25 cellular contexts compared by ENCODE assay signal in the genomic region with DNA sequence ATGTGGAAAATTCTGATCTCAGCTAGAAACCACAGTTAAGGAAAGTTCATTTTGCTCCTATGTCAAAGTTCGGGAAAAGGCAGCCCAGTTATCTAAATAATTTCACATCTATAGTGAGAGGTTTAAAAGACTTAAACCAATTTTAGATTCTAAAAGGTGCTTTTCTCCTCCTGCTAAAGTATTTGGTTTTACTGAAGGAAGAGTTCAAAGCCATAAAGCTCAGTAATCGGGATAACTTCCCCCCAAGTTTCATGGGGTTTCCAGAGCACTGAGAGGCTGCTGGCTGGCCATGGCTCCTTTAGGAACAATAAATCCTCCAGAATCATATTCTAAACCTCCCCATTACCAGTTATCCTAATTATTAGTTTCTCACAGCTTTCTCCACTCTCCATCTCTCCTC. TPM values are rescaled to one million over a fixed set of nuclear protein-coding genes. Genes with fewer than 3 reads are reported as not detected.
"Had no signal": no experiment of that assay in that cellular context is flagged by ENCODE, and none has a peak within 500 bp of the region (broad histone marks: within the 10 kb centered on the region; RNA-seq: fewer than 3 reads in every experiment).

No MANE protein-coding gene starts in this region.

- H2AFZ ChIP-seq: hepatocyte had no signal

- H3K36me3 ChIP-seq: ovary had no signal

- DNase-seq: effector CD4-positive, alpha-beta T cell; endodermal cell; foreskin melanocyte; head of caudate nucleus; kidney; left colon; left ventricle myocardium superior; mammary epithelial cell; naive thymus-derived CD4-positive, alpha-beta T cell; nucleus accumbens; ovary; right cardiac atrium; stimulated activated CD4-positive, alpha-beta T cell treated with anti-CD3 and anti-CD28 coated beads, Interleukin-2, amount 100 ng/mL, for 48 hours; stimulated activated naive CD4-positive, alpha-beta T cell treated with Interleukin-2 at 50 U/mL for 16 hours; trophoblast cell had no signal

- H3K27ac ChIP-seq: coronary artery, hepatocyte, ovary had no signal

- H3K79me2 ChIP-seq: hepatocyte had no signal

- FAIRE-seq: kidney, urothelium cell line had no signal

- H3K4me3 ChIP-seq: coronary artery, hepatocyte, ovary, smooth muscle cell had no signal

- H3K9me3 Mint-ChIP-seq: endodermal cell had no signal

- H3K4me2 ChIP-seq: hepatocyte, smooth muscle cell had no signal

- H3K27ac Mint-ChIP-seq: endodermal cell; naive thymus-derived CD4-positive, alpha-beta T cell had no signal

- H3K27me3 ChIP-seq: ovary had no signal

- ATAC-seq: left colon; left ventricle myocardium superior; naive thymus-derived CD4-positive, alpha-beta T cell; right cardiac atrium had no signal

- H3K4me3 Mint-ChIP-seq: endodermal cell; naive thymus-derived CD4-positive, alpha-beta T cell; neural crest cell had no signal

- H3K9me3 ChIP-seq: ovary had no signal

RNA-seq across cellular contexts. Expression of a gene that starts 38.2 kb away (rescaled TPM):
- total RNA-seq: dermis microvascular lymphatic vessel endothelial cell; endodermal cell; kidney; left colon; left ventricle myocardium superior; mesenteric fat pad; mononuclear cell; naive thymus-derived CD4-positive, alpha-beta T cell; ovary; right cardiac atrium; smooth muscle cell had no signal
- polyA plus RNA-seq: esophagus; hepatocyte; mammary epithelial cell; naive thymus-derived CD4-positive, alpha-beta T cell; ovary; right cardiac atrium; smooth muscle cell; thymus had no signal

RNA-seq across cellular contexts. Expression of a gene that starts 41.0 kb away (rescaled TPM):
- total RNA-seq: dermis microvascular lymphatic vessel endothelial cell; endodermal cell; kidney; left colon; left ventricle myocardium superior; mesenteric fat pad; mononuclear cell; naive thymus-derived CD4-positive, alpha-beta T cell; smooth muscle cell had no signal
- polyA plus RNA-seq: esophagus; hepatocyte; mammary epithelial cell; naive thymus-derived CD4-positive, alpha-beta T cell; right cardiac atrium; smooth muscle cell had no signal
